In genomic region chr15:84716036-84716732, GRCh38 we compare ENCODE assay signal across 1 cellular context.
TF ChIP-seq lines count a peak whose summit lies in the region.

TSS of gene SEC11A (minus strand) at chr15:84716139. CDS start at chr15:84716075, 64 bp downstream.

TF ChIP-seq in HepG2, 621 proteins besides CTCF, POLR2A, EP300 and RAD21 (continued from another document and continues in another):
- TF ChIP-seq RBFOX2 (IDR thresholded peaks at IDR 0.05; ENCODE audit: low read depth, low read length) (peak; percentile 94), NAIF1 (CRISPR knock-in tag; IDR thresholded peaks at IDR 0.05; ENCODE audit: borderline replicate concordance) (peak; percentile 63; the same call in 1 of the 2 replicates), YEATS4 (CRISPR knock-in tag; IDR thresholded peaks at IDR 0.05; ENCODE audit: borderline replicate concordance) (peak; percentile 95), HHEX (CRISPR knock-in tag; IDR thresholded peaks at IDR 0.05) (no peak), ONECUT2 (CRISPR knock-in tag; IDR thresholded peaks at IDR 0.05) (no peak), ZNF557 (CRISPR knock-in tag; IDR thresholded peaks at IDR 0.05) (0 out of 2 replicates have a peak, but pooled peaks have one; percentile 43), CC2D1A (CRISPR knock-in tag; IDR thresholded peaks at IDR 0.05) (no peak), ZNF83 (CRISPR knock-in tag; IDR thresholded peaks at IDR 0.05; ENCODE audit: borderline replicate concordance) (no peak; the same call in 1 of the 2 replicates), FOXK1 (CRISPR knock-in tag; IDR thresholded peaks at IDR 0.05; ENCODE audit: borderline replicate concordance, low read depth) (peak; percentile 88; the same call in 1 of the 2 replicates), ZFP36 (IDR thresholded peaks at IDR 0.05; ENCODE audit: borderline replicate concordance, low read depth, low read length, partially characterized antibody) (peak; percentile 15), ATM (IDR thresholded peaks at IDR 0.05; ENCODE audit: borderline replicate concordance) (no peak), ZNF780A (CRISPR knock-in tag; IDR thresholded peaks at IDR 0.05) (no peak), GZF1 (CRISPR knock-in tag; IDR thresholded peaks at IDR 0.05) (no peak), ZNF512B (CRISPR knock-in tag; IDR thresholded peaks at IDR 0.05; ENCODE audit: borderline replicate concordance) (no peak), ZNF292 (CRISPR knock-in tag; IDR thresholded peaks at IDR 0.05; ENCODE audit: borderline replicate concordance, low read depth) (peak; percentile 92), ZFYVE20 (CRISPR knock-in tag; IDR thresholded peaks at IDR 0.05; ENCODE audit: borderline replicate concordance, low read depth) (no peak), ZFP62 (CRISPR knock-in tag; IDR thresholded peaks at IDR 0.05) (no peak), PRDM4 (CRISPR knock-in tag; IDR thresholded peaks at IDR 0.05; ENCODE audit: borderline replicate concordance) (0 out of 2 replicates have a peak, but pooled peaks have one; percentile 70), ZNF552 (CRISPR knock-in tag; IDR thresholded peaks at IDR 0.05; ENCODE audit: borderline replicate concordance) (peak; percentile 87), KDM4B (CRISPR knock-in tag; IDR thresholded peaks at IDR 0.05) (peak; percentile 91), ZNF124 (CRISPR knock-in tag; IDR thresholded peaks at IDR 0.05) (peak; percentile 77), ZNF564 (CRISPR knock-in tag; IDR thresholded peaks at IDR 0.05) (peak; percentile 86; the same call in 1 of the 2 replicates), ZNF75D (CRISPR knock-in tag; IDR thresholded peaks at IDR 0.05; ENCODE audit: borderline replicate concordance) (no peak), ZZZ3 (CRISPR knock-in tag; IDR thresholded peaks at IDR 0.05; ENCODE audit: borderline replicate concordance) (peak; percentile 74), ATF7 (IDR thresholded peaks at IDR 0.05) (no peak), ATF7 (CRISPR knock-in tag; IDR thresholded peaks at IDR 0.05) (no peak), WIZ (CRISPR knock-in tag; IDR thresholded peaks at IDR 0.05) (0 out of 2 replicates have a peak, but pooled peaks have one; percentile 14), ZNF615 (CRISPR knock-in tag; IDR thresholded peaks at IDR 0.05; ENCODE audit: borderline replicate concordance) (no peak; the same call in 1 of the 2 replicates), ZNF263 (CRISPR knock-in tag; IDR thresholded peaks at IDR 0.05) (peak; percentile 15; the same call in 1 of the 2 replicates), ARID3A (IDR thresholded peaks at IDR 0.05; ENCODE audit: low read depth, low read length) (no peak), ZNF264 (CRISPR knock-in tag; IDR thresholded peaks at IDR 0.05) (0 out of 2 replicates have a peak, but pooled peaks have one; percentile 16), TAF15 (IDR thresholded peaks at IDR 0.05; ENCODE audit: low read depth, low read length, poor library complexity, severe bottlenecking) (peak; percentile 69), ZNF577 (CRISPR knock-in tag; IDR thresholded peaks at IDR 0.05; ENCODE audit: borderline replicate concordance, low read depth) (no peak), ZNF720 (CRISPR knock-in tag; IDR thresholded peaks at IDR 0.05) (peak; percentile 69; the same call in 1 of the 2 replicates), ZNF432 (CRISPR knock-in tag; IDR thresholded peaks at IDR 0.05; ENCODE audit: borderline replicate concordance) (no peak), ZNF354B (CRISPR knock-in tag; IDR thresholded peaks at IDR 0.05) (no peak; the same call in 1 of the 2 replicates), ZNF841 (CRISPR knock-in tag; IDR thresholded peaks at IDR 0.05; ENCODE audit: borderline replicate concordance) (no peak)
- TF ChIP-seq, protein P1, sequence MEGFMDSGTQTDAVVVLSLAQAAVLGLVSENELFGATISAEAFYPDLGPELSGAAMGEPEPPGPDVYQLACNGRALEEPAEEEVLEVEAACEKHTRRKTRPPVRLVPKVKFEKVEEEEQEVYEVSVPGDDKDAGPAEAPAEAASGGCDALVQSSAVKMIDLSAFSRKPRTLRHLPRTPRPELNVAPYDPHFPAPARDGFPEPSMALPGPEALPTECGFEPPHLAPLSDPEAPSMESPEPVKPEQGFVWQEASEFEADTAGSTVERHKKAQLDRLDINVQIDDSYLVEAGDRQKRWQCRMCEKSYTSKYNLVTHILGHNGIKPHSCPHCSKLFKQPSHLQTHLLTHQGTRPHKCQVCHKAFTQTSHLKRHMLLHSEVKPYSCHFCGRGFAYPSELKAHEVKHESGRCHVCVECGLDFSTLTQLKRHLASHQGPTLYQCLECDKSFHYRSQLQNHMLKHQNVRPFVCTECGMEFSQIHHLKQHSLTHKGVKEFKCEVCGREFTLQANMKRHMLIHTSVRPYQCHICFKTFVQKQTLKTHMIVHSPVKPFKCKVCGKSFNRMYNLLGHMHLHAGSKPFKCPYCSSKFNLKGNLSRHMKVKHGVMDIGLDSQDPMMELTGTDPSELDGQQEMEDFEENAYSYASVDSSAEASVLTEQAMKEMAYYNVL (CRISPR knock-in tag; IDR thresholded peaks at IDR 0.05; ENCODE audit: borderline replicate concordance), result peak; percentile 80
- TF ChIP-seq, protein P2, sequence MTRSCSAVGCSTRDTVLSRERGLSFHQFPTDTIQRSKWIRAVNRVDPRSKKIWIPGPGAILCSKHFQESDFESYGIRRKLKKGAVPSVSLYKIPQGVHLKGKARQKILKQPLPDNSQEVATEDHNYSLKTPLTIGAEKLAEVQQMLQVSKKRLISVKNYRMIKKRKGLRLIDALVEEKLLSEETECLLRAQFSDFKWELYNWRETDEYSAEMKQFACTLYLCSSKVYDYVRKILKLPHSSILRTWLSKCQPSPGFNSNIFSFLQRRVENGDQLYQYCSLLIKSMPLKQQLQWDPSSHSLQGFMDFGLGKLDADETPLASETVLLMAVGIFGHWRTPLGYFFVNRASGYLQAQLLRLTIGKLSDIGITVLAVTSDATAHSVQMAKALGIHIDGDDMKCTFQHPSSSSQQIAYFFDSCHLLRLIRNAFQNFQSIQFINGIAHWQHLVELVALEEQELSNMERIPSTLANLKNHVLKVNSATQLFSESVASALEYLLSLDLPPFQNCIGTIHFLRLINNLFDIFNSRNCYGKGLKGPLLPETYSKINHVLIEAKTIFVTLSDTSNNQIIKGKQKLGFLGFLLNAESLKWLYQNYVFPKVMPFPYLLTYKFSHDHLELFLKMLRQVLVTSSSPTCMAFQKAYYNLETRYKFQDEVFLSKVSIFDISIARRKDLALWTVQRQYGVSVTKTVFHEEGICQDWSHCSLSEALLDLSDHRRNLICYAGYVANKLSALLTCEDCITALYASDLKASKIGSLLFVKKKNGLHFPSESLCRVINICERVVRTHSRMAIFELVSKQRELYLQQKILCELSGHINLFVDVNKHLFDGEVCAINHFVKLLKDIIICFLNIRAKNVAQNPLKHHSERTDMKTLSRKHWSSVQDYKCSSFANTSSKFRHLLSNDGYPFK (CRISPR knock-in tag; IDR thresholded peaks at IDR 0.05; ENCODE audit: borderline replicate concordance), result peak; percentile 98
- TF ChIP-seq, protein P3, sequence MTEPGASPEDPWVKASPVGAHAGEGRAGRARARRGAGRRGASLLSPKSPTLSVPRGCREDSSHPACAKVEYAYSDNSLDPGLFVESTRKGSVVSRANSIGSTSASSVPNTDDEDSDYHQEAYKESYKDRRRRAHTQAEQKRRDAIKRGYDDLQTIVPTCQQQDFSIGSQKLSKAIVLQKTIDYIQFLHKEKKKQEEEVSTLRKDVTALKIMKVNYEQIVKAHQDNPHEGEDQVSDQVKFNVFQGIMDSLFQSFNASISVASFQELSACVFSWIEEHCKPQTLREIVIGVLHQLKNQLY (CRISPR knock-in tag; IDR thresholded peaks at IDR 0.05), result peak; percentile 44; the same call in 1 of the 2 replicates
- TF ChIP-seq, protein P4, sequence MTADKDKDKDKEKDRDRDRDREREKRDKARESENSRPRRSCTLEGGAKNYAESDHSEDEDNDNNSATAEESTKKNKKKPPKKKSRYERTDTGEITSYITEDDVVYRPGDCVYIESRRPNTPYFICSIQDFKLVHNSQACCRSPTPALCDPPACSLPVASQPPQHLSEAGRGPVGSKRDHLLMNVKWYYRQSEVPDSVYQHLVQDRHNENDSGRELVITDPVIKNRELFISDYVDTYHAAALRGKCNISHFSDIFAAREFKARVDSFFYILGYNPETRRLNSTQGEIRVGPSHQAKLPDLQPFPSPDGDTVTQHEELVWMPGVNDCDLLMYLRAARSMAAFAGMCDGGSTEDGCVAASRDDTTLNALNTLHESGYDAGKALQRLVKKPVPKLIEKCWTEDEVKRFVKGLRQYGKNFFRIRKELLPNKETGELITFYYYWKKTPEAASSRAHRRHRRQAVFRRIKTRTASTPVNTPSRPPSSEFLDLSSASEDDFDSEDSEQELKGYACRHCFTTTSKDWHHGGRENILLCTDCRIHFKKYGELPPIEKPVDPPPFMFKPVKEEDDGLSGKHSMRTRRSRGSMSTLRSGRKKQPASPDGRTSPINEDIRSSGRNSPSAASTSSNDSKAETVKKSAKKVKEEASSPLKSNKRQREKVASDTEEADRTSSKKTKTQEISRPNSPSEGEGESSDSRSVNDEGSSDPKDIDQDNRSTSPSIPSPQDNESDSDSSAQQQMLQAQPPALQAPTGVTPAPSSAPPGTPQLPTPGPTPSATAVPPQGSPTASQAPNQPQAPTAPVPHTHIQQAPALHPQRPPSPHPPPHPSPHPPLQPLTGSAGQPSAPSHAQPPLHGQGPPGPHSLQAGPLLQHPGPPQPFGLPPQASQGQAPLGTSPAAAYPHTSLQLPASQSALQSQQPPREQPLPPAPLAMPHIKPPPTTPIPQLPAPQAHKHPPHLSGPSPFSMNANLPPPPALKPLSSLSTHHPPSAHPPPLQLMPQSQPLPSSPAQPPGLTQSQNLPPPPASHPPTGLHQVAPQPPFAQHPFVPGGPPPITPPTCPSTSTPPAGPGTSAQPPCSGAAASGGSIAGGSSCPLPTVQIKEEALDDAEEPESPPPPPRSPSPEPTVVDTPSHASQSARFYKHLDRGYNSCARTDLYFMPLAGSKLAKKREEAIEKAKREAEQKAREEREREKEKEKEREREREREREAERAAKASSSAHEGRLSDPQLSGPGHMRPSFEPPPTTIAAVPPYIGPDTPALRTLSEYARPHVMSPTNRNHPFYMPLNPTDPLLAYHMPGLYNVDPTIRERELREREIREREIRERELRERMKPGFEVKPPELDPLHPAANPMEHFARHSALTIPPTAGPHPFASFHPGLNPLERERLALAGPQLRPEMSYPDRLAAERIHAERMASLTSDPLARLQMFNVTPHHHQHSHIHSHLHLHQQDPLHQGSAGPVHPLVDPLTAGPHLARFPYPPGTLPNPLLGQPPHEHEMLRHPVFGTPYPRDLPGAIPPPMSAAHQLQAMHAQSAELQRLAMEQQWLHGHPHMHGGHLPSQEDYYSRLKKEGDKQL (CRISPR knock-in tag; IDR thresholded peaks at IDR 0.05; ENCODE audit: low read depth), result no peak; the same call in 1 of the 2 replicates
- TF ChIP-seq, protein P5, sequence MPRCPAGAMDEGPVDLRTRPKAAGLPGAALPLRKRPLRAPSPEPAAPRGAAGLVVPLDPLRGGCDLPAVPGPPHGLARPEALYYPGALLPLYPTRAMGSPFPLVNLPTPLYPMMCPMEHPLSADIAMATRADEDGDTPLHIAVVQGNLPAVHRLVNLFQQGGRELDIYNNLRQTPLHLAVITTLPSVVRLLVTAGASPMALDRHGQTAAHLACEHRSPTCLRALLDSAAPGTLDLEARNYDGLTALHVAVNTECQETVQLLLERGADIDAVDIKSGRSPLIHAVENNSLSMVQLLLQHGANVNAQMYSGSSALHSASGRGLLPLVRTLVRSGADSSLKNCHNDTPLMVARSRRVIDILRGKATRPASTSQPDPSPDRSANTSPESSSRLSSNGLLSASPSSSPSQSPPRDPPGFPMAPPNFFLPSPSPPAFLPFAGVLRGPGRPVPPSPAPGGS (CRISPR knock-in tag; IDR thresholded peaks at IDR 0.05), result peak; percentile 83
